Comparison of ENCODE assay signal across 10 cellular contexts in the genomic region with DNA sequence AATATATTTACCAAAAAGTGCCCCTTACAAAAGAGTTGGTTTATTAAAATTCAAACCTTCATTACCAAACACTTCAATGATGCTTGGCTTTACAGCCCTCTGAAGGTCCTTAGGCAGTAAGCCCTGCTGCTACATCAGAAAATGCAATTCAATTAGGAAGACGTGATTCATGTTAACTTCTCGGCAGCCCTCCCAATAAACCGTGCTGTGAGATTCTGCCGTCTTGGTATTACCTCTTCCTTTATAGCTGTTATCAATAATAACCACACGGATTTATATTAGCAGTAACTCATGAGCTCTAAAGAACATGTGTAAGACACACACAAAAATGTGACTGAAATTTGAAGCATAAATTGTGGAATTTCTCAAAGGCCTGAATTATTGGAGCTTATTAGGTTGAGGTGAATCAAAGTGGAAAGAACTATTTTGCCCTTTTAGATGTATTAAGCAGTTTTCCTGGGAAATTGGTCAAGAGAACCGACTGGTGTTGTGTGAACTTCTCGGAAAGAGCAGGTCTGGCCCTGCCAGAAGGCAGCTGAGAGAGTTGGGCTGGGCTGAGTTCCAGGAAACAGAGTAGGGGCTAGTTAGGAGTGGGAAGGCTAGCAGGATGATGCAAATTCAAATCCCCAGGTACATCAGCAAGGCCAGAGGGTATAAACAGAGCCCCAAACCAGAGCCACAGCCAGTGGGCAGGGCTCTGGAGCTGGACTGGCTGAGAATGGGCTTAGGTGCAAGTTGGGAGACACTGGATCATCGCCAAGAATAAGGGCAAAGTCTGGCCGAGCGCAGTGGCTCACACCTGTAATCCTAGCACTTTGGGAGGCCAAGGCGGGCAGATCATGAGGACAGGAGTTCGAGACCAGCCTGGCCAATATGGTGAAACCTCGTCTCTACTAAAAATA. TPM values are rescaled to one million over a fixed set of nuclear protein-coding genes. Genes with fewer than 3 reads are reported as not detected.
A peak's percentile ranks its signal among the peaks of the same experiment; 100 is the strongest.
DNase-seq lines count a peak whose midpoint lies in the region; ATAC-seq and TF ChIP-seq lines count a peak whose summit lies in the region.
"Had no signal": no experiment of that assay in that cellular context is flagged by ENCODE, and none has a peak within 500 bp of the region (broad histone marks: within the 10 kb centered on the region; RNA-seq: fewer than 3 reads in every experiment).

No MANE protein-coding gene starts in this region.

- no peaks in the 10 kb centered on the region for H3F3A ChIP-seq in SK-N-SH (replicated peaks; ENCODE audit: insufficient read depth)

- H2AFZ ChIP-seq in DND-41 (ENCODE audit: low read depth, low read length) (0 out of 2 replicates have a peak overlapping the region, but pooled peaks have one; percentile 25), SK-N-SH (ENCODE audit: low read depth) (peak overlapping the region; percentile 61; the same call in 1 of the 2 replicates)

- H3K27ac ChIP-seq in DND-41 (ENCODE audit: low read length) (peak overlapping the region; percentile 13; the same call in 1 of the 2 replicates), SK-N-SH (ENCODE audit: low read depth in 2 of 2, low read length in 1 of 2) (peak overlapping the region; percentile 21 to 71; a peak in 3 of 4 replicates)

- no peaks in the 10 kb centered on the region for H3K9me3 ChIP-seq in DND-41 (ENCODE audit: insufficient read depth, low read length, severe bottlenecking)
- H3K9me3 ChIP-seq in SK-N-SH, result no peaks in the 10 kb centered on the region

- no peaks in the 10 kb centered on the region for H3K79me2 ChIP-seq in DND-41 (ENCODE audit: insufficient read depth, low read length)
- H3K79me2 ChIP-seq in SK-N-SH (ENCODE audit: insufficient read depth), result no peaks in the 10 kb centered on the region

- ATAC-seq in DND-41 (ENCODE audit: insufficient read depth, low read depth) (peak; percentile 48), HG03571 (IDR thresholded peaks at IDR 0.05; ENCODE audit: unreplicated experiment) (no peak), GM18520 (IDR thresholded peaks at IDR 0.05; ENCODE audit: unreplicated experiment) (no peak)

- CTCF ChIA-PET in SK-N-SH (lab: Yijun Ruan, JAX), result interaction anchor here (1.1 to 36.6 kb wide), 4 partner anchors 6 to 151 kb away, joined by 4 to 678 read pairs (median 350); no protein-coding TSS in a partner anchor

- DNase-seq in DND-41, result no peak
- peak; percentile 65 for DNase-seq in SK-N-SH
- peak; percentile 79 for DNase-seq in fibroblast of pulmonary artery (ENCODE audit: low read depth)
- peak; percentile 88 for DNase-seq in posterior vena cava (ENCODE audit: low spot score)
- no peak for DNase-seq in SIG-M5 (lab: John Stamatoyannopoulos, UW)
- DNase-seq in SK-N-DZ (ENCODE audit: low spot score), result no peak
- DNase-seq: NCI-H1417 treated with DMSO at 0.1 percent for 48 hours had no signal

- H3K27me3 ChIP-seq in DND-41 (ENCODE audit: insufficient read depth, low read length, poor library complexity) (no peaks in the 10 kb centered on the region), SK-N-SH (ENCODE audit: insufficient read depth) (no peaks in the 10 kb centered on the region)

- no peaks in the 10 kb centered on the region for H3K9me2 ChIP-seq in SK-N-SH

- POLR2A ChIA-PET in SK-N-SH (lab: Yijun Ruan, JAX), result no interaction called here

- TF ChIP-seq EP300 in SK-N-SH (IDR thresholded peaks at IDR 0.05; ENCODE audit: borderline replicate concordance in 1 of 2, low read depth in 1 of 2, low read length in 1 of 2), result no peak

- H3K4me1 ChIP-seq in DND-41 (ENCODE audit: insufficient read depth, low read length) (peaks cover 8% of the 10 kb centered on the region), SK-N-SH (ENCODE audit: control insufficient read depth in 1 of 2, insufficient read depth in 2 of 2, low read depth in 1 of 2, low read length in 1 of 2) (peaks cover 0 to 12% of the 10 kb centered on the region in 2 experiments; a peak in 2 of 4 replicates)

- intact Hi-C loops in posterior vena cava (cut with DNase I), result no loop called here

- 55% methylated on average over 13 of the region's 13 CpGs for WGBS in SK-N-SH (ENCODE audit: low lambda C conversion rate)

- TF ChIP-seq RAD21 in SK-N-SH (IDR thresholded peaks at IDR 0.05; ENCODE audit: low read length), result no peak

- H3K4me3 ChIP-seq in DND-41 (ENCODE audit: low read depth in 1 of 2, low read length in 2 of 2) (no peak overlapping the region), SK-N-SH (ENCODE audit: low read depth in 2 of 2, low read length in 1 of 2) (no peak overlapping the region), fibroblast of pulmonary artery (replicated peaks; ENCODE audit: low read depth, low read length) (no peak overlapping the region)

- H4K20me1 ChIP-seq in DND-41 (ENCODE audit: insufficient read depth, low read length), result no peaks in the 10 kb centered on the region
- no peaks in the 10 kb centered on the region for H4K20me1 ChIP-seq in SK-N-SH (ENCODE audit: insufficient read depth)

- TF ChIP-seq CTCF in DND-41 (IDR thresholded peaks at IDR 0.05; ENCODE audit: borderline replicate concordance, extremely low read depth, low read length, poor library complexity, severe bottlenecking), result no peak
- TF ChIP-seq CTCF in SK-N-SH (IDR thresholded peaks at IDR 0.05), result no peak
- TF ChIP-seq CTCF in fibroblast of pulmonary artery (IDR thresholded peaks at IDR 0.05; ENCODE audit: low read length, missing control alignments), result no peak

- H3K9ac ChIP-seq in DND-41 (ENCODE audit: low read depth, low read length) (no peak overlapping the region), SK-N-SH (no peak overlapping the region)

- H3K4me2 ChIP-seq in DND-41 (ENCODE audit: insufficient read depth, low read length) (no peak overlapping the region), SK-N-SH (0 out of 2 replicates have a peak overlapping the region, but pooled peaks have one; percentile 1)

- H3K36me3 ChIP-seq in DND-41 (ENCODE audit: insufficient read depth, low read length) (no peaks in the 10 kb centered on the region), SK-N-SH (replicated peaks in 1 of 2; ENCODE audit: control insufficient read depth in 1 of 2, insufficient read depth in 2 of 2, low read length in 1 of 2) (no peaks in the 10 kb centered on the region)

TF ChIP-seq in SK-N-SH, 30 proteins besides CTCF, POLR2A, EP300 and RAD21:
- no peak for TF ChIP-seq YY1 (IDR thresholded peaks at IDR 0.05; ENCODE audit: low read depth)
- peak; percentile 49; the same call in 1 of the 2 replicates for TF ChIP-seq MXI1 (IDR thresholded peaks at IDR 0.05; ENCODE audit: low read depth, low read length)

RNA-seq across cellular contexts. Expression of a gene that starts 33.1 kb away (rescaled TPM):
- not detected in 2 replicates for polyA plus RNA-seq in SK-N-SH (2012; rRNA removed)
- 0.01 TPM in 1 of 2 replicates, not detected in the other for polyA plus RNA-seq in SK-N-SH (2012; cell fraction: cytosol; rRNA removed)
- polyA plus RNA-seq in SK-N-SH (2012; cell fraction: nucleus; rRNA removed), result 0.13 and 0.16 TPM in 2 replicates
- 10 to 100 TPM; 23.2 to 35.5 TPM for total RNA-seq in posterior vena cava
- polyA plus RNA-seq in SK-N-DZ (2014; cell fraction: cytosol; rRNA removed), result not detected in 2 replicates
- polyA plus RNA-seq in SK-N-DZ (2014; cell fraction: nucleus; rRNA removed), result not detected in 2 replicates
- polyA plus RNA-seq: neural cell had no signal

RNA-seq across cellular contexts. Expression of a gene that starts 52.6 kb away (rescaled TPM):
- 137 and 151 TPM in 2 replicates for polyA plus RNA-seq in SK-N-SH (2012; rRNA removed)
- polyA plus RNA-seq in SK-N-SH (2012; cell fraction: cytosol; rRNA removed), result 105 and 130 TPM in 2 replicates
- 211 and 216 TPM in 2 replicates for polyA plus RNA-seq in SK-N-SH (2012; cell fraction: nucleus; rRNA removed)
- total RNA-seq in posterior vena cava, result 100 to 1,000 TPM; 148 to 150 TPM
- 215 and 251 TPM in 2 replicates for polyA plus RNA-seq in SK-N-DZ (2014; cell fraction: cytosol; rRNA removed)
- polyA plus RNA-seq in SK-N-DZ (2014; cell fraction: nucleus; rRNA removed), result 349 and 390 TPM in 2 replicates

Comparison
In these comparisons a context has a peak if more than half of its experiments do, and no peak if none do; other contexts are left out.
1. DNase-seq: peak in SK-N-SH (single experiment), fibroblast of pulmonary artery (single experiment) and posterior vena cava (single experiment); none in DND-41 (single experiment), SIG-M5 (single experiment) and SK-N-DZ (single experiment).